1 cellular context compared by ENCODE assay signal in the genomic region with DNA sequence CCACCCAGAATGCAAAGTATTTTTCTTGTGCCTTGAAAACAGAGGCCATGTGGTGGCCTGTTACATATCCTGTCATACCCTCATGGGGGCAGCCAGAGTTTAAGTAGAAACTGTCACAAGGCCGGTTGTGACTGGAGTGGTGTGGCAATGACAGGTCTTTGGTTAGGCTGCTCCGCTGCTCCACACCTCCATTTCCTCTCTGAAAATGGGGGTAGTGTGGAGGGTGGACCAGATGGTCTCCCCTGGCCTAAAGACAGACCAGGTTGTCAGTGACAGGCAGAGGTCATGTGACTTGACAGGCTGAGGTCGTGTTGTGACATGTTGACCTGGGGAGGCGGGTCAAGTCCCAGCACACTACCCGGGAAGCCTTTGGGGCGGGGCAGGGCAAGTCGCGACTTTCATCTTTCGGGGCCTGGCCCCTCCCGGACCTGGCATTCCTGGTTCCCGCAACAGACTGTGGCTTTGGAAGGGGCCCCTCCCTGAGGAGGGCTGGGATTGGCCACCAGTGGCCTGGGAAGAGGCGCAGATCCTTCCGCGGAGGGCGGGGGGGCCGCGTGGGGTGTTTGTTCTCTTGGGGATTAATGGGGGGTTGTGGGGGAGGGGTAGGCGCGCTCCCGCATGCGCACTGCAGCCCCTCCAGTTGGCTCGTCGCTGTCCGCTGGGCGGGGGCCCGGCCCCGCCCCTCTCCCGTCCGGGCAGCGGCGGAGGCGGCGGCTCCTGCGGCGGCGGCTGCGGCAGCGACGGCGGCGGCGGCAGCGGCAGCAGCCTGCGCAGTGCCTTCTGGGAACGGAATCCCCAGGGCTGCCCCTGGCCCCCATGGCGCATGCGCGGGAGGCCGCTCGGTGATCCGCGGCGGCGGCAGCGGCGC.
A peak's percentile ranks its signal among the peaks of the same experiment; 100 is the strongest.
TF ChIP-seq lines count a peak whose summit lies in the region.

A gene with protein sequence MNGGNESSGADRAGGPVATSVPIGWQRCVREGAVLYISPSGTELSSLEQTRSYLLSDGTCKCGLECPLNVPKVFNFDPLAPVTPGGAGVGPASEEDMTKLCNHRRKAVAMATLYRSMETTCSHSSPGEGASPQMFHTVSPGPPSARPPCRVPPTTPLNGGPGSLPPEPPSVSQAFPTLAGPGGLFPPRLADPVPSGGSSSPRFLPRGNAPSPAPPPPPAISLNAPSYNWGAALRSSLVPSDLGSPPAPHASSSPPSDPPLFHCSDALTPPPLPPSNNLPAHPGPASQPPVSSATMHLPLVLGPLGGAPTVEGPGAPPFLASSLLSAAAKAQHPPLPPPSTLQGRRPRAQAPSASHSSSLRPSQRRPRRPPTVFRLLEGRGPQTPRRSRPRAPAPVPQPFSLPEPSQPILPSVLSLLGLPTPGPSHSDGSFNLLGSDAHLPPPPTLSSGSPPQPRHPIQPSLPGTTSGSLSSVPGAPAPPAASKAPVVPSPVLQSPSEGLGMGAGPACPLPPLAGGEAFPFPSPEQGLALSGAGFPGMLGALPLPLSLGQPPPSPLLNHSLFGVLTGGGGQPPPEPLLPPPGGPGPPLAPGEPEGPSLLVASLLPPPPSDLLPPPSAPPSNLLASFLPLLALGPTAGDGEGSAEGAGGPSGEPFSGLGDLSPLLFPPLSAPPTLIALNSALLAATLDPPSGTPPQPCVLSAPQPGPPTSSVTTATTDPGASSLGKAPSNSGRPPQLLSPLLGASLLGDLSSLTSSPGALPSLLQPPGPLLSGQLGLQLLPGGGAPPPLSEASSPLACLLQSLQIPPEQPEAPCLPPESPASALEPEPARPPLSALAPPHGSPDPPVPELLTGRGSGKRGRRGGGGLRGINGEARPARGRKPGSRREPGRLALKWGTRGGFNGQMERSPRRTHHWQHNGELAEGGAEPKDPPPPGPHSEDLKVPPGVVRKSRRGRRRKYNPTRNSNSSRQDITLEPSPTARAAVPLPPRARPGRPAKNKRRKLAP (plus strand): TSS at position 806 of the 868 bp plus-strand sequence. CDS start 1,480 bp downstream, outside the sequence.

TF ChIP-seq in K562, 482 proteins besides CTCF, POLR2A, EP300 and RAD21 (continued from another document and continues in another):
- TF ChIP-seq ZNF583 (CRISPR knock-in tag; IDR thresholded peaks at IDR 0.05) (peak; percentile 38; the same call in 1 of the 2 replicates), SMAD1 (IDR thresholded peaks at IDR 0.05; ENCODE audit: low read depth, low read length, partially characterized antibody) (no peak), TCF3 (CRISPR knock-in tag; IDR thresholded peaks at IDR 0.05) (no peak; the same call in 1 of the 2 replicates), ZNF232 (CRISPR knock-in tag; IDR thresholded peaks at IDR 0.05) (no peak), ZNF197 (CRISPR knock-in tag; IDR thresholded peaks at IDR 0.05; ENCODE audit: low read depth) (no peak), ATF7 (IDR thresholded peaks at IDR 0.05) (peak; percentile 84), TEAD1 (CRISPR knock-in tag; IDR thresholded peaks at IDR 0.05) (peak; percentile 91 to 92), NR2C1 (IDR thresholded peaks at IDR 0.05) (peak; percentile 92), NR2C1 (tag; IDR thresholded peaks at IDR 0.05) (peak; percentile 93), BACH1 (tag; IDR thresholded peaks at IDR 0.05) (no peak), MYBL2 (IDR thresholded peaks at IDR 0.05; ENCODE audit: low read depth) (no peak), MYBL2 (CRISPR knock-in tag; IDR thresholded peaks at IDR 0.05; ENCODE audit: borderline replicate concordance) (no peak), ZNF644 (tag; IDR thresholded peaks at IDR 0.05; ENCODE audit: low read depth) (peak; percentile 41; the same call in 1 of the 2 replicates), CBFB (CRISPR knock-in tag; IDR thresholded peaks at IDR 0.05) (no peak), ZNF408 (CRISPR knock-in tag; IDR thresholded peaks at IDR 0.05; ENCODE audit: low read depth) (no peak), ZNF263 (CRISPR knock-in tag; IDR thresholded peaks at IDR 0.05; ENCODE audit: borderline replicate concordance) (no peak), CBFA2T2 (conservative IDR thresholded peaks at IDR 0.05) (peak; percentile 78), ELF4 (CRISPR knock-in tag; IDR thresholded peaks at IDR 0.05) (peak; percentile 71; the same call in 1 of the 2 replicates), ESRRA (IDR thresholded peaks at IDR 0.05; ENCODE audit: borderline replicate concordance, low read depth) (peak; percentile 94), ZSCAN32 (CRISPR knock-in tag; IDR thresholded peaks at IDR 0.05) (0 out of 2 replicates have a peak, but pooled peaks have one; percentile 25), HDGF (IDR thresholded peaks at IDR 0.05) (peak; percentile 75; the same call in 1 of the 2 replicates), IFI16 (CRISPR knock-in tag; IDR thresholded peaks at IDR 0.05) (no peak), ZNF699 (CRISPR knock-in tag; IDR thresholded peaks at IDR 0.05; ENCODE audit: insufficient replicate concordance) (no peak), BCL6 (CRISPR knock-in tag; IDR thresholded peaks at IDR 0.05) (0 out of 2 replicates have a peak, but pooled peaks have one; percentile 4)
- TF ChIP-seq, protein P1, sequence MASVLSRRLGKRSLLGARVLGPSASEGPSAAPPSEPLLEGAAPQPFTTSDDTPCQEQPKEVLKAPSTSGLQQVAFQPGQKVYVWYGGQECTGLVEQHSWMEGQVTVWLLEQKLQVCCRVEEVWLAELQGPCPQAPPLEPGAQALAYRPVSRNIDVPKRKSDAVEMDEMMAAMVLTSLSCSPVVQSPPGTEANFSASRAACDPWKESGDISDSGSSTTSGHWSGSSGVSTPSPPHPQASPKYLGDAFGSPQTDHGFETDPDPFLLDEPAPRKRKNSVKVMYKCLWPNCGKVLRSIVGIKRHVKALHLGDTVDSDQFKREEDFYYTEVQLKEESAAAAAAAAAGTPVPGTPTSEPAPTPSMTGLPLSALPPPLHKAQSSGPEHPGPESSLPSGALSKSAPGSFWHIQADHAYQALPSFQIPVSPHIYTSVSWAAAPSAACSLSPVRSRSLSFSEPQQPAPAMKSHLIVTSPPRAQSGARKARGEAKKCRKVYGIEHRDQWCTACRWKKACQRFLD (CRISPR knock-in tag; IDR thresholded peaks at IDR 0.05): no peak
- TF ChIP-seq, protein P2, sequence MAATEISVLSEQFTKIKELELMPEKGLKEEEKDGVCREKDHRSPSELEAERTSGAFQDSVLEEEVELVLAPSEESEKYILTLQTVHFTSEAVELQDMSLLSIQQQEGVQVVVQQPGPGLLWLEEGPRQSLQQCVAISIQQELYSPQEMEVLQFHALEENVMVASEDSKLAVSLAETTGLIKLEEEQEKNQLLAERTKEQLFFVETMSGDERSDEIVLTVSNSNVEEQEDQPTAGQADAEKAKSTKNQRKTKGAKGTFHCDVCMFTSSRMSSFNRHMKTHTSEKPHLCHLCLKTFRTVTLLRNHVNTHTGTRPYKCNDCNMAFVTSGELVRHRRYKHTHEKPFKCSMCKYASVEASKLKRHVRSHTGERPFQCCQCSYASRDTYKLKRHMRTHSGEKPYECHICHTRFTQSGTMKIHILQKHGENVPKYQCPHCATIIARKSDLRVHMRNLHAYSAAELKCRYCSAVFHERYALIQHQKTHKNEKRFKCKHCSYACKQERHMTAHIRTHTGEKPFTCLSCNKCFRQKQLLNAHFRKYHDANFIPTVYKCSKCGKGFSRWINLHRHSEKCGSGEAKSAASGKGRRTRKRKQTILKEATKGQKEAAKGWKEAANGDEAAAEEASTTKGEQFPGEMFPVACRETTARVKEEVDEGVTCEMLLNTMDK (IDR thresholded peaks at IDR 0.05; ENCODE audit: borderline replicate concordance, insufficient read depth, low read depth, low read length, poor library complexity, severe bottlenecking): peak; percentile 4
- TF ChIP-seq, protein P3, sequence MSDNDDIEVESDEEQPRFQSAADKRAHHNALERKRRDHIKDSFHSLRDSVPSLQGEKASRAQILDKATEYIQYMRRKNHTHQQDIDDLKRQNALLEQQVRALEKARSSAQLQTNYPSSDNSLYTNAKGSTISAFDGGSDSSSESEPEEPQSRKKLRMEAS (CRISPR knock-in tag; IDR thresholded peaks at IDR 0.05): peak; percentile 77
- TF ChIP-seq, protein P4, sequence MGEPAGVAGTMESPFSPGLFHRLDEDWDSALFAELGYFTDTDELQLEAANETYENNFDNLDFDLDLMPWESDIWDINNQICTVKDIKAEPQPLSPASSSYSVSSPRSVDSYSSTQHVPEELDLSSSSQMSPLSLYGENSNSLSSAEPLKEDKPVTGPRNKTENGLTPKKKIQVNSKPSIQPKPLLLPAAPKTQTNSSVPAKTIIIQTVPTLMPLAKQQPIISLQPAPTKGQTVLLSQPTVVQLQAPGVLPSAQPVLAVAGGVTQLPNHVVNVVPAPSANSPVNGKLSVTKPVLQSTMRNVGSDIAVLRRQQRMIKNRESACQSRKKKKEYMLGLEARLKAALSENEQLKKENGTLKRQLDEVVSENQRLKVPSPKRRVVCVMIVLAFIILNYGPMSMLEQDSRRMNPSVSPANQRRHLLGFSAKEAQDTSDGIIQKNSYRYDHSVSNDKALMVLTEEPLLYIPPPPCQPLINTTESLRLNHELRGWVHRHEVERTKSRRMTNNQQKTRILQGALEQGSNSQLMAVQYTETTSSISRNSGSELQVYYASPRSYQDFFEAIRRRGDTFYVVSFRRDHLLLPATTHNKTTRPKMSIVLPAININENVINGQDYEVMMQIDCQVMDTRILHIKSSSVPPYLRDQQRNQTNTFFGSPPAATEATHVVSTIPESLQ (CRISPR knock-in tag; IDR thresholded peaks at IDR 0.05): no peak
- TF ChIP-seq, protein P5, sequence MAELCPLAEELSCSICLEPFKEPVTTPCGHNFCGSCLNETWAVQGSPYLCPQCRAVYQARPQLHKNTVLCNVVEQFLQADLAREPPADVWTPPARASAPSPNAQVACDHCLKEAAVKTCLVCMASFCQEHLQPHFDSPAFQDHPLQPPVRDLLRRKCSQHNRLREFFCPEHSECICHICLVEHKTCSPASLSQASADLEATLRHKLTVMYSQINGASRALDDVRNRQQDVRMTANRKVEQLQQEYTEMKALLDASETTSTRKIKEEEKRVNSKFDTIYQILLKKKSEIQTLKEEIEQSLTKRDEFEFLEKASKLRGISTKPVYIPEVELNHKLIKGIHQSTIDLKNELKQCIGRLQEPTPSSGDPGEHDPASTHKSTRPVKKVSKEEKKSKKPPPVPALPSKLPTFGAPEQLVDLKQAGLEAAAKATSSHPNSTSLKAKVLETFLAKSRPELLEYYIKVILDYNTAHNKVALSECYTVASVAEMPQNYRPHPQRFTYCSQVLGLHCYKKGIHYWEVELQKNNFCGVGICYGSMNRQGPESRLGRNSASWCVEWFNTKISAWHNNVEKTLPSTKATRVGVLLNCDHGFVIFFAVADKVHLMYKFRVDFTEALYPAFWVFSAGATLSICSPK (IDR thresholded peaks at IDR 0.05; ENCODE audit: borderline replicate concordance): peak; percentile 43; the same call in 1 of the 2 replicates
- TF ChIP-seq, protein P6, sequence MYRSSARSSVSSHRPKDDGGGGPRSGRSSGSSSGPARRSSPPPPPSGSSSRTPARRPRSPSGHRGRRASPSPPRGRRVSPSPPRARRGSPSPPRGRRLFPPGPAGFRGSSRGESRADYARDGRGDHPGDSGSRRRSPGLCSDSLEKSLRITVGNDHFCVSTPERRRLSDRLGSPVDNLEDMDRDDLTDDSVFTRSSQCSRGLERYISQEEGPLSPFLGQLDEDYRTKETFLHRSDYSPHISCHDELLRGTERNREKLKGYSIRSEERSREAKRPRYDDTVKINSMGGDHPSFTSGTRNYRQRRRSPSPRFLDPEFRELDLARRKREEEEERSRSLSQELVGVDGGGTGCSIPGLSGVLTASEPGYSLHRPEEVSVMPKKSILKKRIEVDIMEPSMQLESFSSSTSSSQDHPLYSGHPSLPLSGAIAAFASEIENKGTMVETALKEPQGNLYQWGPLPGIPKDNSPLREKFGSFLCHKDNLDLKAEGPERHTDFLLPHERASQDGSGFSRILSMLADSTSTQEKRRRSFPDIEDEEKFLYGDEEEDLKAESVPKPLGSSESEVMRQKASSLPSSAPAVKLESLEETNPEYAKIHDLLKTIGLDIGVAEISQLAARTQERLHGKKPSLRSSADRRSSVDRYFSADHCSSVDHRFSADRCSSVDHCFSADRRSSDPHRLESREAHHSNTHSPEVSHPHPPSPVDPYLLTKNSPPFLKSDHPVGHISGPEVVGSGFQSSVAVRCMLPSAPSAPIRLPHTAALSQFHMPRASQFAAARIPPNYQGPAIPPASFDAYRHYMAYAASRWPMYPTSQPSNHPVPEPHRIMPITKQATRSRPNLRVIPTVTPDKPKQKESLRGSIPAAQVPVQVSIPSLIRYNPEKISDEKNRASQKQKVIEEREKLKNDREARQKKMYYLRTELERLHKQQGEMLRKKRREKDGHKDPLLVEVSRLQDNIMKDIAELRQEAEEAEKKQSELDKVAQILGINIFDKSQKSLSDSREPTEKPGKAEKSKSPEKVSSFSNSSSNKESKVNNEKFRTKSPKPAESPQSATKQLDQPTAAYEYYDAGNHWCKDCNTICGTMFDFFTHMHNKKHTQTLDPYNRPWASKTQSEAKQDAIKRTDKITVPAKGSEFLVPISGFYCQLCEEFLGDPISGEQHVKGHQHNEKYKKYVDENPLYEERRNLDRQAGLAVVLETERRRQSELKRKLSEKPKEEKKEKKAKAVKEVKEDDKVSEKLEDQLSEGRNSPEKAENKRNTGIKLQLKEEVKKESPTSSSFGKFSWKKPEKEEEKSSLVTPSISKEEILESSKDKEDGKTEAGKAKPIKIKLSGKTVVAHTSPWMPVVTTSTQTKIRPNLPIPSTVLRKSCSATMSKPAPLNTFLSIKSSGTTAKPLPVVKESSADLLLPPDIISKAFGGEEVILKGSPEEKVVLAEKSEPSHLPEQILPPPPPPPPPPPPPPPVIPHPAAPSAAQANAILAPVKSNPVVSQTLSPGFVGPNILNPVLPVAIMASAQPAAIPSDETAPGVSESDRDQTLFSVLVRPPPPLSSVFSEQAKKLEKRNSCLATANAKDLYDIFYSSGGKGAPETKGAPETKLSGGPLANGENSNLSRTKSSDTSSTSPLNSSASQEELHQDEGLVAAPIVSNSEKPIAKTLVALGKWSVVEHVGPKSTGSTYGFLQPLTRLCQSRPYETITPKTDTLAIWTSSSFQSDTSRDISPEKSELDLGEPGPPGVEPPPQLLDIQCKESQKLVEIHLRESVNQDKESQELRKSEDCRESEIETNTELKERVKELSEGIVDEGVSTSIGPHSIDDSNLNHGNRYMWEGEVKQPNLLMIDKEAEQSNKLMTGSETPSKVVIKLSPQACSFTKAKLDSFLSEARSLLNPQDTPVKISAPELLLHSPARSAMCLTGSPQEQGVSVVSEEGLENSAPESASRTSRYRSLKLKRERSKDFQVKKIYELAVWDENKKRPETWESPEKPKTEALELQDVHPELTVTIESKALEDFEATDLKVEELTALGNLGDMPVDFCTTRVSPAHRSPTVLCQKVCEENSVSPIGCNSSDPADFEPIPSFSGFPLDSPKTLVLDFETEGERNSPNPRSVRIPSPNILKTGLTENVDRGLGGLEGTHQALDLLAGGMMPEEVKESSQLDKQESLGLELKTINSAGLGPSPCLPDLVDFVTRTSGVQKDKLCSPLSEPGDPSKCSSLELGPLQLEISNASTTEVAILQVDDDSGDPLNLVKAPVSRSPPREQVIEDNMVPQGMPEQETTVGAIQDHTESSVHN (IDR thresholded peaks at IDR 0.05; ENCODE audit: borderline replicate concordance in 1 of 2, low read depth in 1 of 2): peak in 1 of 2 experiments; percentile 95; a peak in 2 of 4 replicates
- TF ChIP-seq, protein P7, sequence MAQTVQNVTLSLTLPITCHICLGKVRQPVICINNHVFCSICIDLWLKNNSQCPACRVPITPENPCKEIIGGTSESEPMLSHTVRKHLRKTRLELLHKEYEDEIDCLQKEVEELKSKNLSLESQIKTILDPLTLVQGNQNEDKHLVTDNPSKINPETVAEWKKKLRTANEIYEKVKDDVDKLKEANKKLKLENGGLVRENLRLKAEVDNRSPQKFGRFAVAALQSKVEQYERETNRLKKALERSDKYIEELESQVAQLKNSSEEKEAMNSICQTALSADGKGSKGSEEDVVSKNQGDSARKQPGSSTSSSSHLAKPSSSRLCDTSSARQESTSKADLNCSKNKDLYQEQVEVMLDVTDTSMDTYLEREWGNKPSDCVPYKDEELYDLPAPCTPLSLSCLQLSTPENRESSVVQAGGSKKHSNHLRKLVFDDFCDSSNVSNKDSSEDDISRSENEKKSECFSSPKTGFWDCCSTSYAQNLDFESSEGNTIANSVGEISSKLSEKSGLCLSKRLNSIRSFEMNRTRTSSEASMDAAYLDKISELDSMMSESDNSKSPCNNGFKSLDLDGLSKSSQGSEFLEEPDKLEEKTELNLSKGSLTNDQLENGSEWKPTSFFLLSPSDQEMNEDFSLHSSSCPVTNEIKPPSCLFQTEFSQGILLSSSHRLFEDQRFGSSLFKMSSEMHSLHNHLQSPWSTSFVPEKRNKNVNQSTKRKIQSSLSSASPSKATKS (CRISPR knock-in tag; IDR thresholded peaks at IDR 0.05): no peak
